In the genomic region with DNA sequence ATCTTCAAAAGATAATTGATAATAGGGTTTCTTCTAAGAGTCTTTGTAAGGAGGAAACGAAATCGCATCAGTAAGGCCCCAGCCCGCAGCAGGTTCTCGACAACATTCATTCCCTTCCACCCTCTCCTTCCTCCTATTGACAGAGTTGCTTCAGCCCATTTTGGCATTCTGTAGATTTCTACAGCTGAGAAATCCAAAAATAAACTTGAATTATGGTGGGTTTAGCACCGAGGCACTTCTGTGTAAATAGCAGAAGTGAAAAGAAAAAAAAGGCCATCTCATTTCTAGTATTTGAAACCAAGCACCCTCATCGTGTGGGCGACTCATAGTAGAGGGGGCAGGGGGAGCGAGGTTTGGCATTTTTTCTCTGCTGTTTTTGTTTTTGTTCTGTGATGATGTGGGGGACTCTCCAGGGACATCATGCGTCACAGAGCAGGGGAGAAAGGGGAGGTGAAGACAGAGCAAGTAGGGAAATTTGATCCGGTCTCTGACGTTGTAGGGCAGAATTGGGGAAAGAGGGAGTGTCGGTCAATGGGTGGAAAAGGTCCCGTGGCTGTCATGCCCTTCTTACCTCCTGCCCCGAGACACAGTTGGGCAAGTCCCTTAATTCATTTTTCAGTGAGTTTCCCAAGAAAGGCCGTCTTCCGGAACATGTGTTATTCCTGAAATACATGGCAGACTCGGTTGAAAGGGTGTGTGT, we compare ENCODE assay signal across 1 cellular context.
TF ChIP-seq lines count a peak whose summit lies in the region.

No MANE protein-coding gene starts in this region.

TF ChIP-seq in GM12878, 131 proteins besides CTCF, POLR2A, EP300 and RAD21 (continued from another document):
- TF ChIP-seq, protein P1, sequence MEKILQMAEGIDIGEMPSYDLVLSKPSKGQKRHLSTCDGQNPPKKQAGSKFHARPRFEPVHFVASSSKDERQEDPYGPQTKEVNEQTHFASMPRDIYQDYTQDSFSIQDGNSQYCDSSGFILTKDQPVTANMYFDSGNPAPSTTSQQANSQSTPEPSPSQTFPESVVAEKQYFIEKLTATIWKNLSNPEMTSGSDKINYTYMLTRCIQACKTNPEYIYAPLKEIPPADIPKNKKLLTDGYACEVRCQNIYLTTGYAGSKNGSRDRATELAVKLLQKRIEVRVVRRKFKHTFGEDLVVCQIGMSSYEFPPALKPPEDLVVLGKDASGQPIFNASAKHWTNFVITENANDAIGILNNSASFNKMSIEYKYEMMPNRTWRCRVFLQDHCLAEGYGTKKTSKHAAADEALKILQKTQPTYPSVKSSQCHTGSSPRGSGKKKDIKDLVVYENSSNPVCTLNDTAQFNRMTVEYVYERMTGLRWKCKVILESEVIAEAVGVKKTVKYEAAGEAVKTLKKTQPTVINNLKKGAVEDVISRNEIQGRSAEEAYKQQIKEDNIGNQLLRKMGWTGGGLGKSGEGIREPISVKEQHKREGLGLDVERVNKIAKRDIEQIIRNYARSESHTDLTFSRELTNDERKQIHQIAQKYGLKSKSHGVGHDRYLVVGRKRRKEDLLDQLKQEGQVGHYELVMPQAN (conservative IDR thresholded peaks at IDR 0.05): 0 out of 2 replicates have a peak, but pooled peaks have one; percentile 15
- TF ChIP-seq, protein P2, sequence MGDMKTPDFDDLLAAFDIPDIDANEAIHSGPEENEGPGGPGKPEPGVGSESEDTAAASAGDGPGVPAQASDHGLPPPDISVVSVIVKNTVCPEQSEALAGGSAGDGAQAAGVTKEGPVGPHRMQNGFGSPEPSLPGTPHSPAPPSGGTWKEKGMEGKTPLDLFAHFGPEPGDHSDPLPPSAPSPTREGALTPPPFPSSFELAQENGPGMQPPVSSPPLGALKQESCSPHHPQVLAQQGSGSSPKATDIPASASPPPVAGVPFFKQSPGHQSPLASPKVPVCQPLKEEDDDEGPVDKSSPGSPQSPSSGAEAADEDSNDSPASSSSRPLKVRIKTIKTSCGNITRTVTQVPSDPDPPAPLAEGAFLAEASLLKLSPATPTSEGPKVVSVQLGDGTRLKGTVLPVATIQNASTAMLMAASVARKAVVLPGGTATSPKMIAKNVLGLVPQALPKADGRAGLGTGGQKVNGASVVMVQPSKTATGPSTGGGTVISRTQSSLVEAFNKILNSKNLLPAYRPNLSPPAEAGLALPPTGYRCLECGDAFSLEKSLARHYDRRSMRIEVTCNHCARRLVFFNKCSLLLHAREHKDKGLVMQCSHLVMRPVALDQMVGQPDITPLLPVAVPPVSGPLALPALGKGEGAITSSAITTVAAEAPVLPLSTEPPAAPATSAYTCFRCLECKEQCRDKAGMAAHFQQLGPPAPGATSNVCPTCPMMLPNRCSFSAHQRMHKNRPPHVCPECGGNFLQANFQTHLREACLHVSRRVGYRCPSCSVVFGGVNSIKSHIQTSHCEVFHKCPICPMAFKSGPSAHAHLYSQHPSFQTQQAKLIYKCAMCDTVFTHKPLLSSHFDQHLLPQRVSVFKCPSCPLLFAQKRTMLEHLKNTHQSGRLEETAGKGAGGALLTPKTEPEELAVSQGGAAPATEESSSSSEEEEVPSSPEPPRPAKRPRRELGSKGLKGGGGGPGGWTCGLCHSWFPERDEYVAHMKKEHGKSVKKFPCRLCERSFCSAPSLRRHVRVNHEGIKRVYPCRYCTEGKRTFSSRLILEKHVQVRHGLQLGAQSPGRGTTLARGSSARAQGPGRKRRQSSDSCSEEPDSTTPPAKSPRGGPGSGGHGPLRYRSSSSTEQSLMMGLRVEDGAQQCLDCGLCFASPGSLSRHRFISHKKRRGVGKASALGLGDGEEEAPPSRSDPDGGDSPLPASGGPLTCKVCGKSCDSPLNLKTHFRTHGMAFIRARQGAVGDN (IDR thresholded peaks at IDR 0.05): peak; percentile 65; the same call in 1 of the 2 replicates
- peak in 1 of 2 experiments; percentile 97; a peak in 1 of 4 replicates for TF ChIP-seq CEBPB (IDR thresholded peaks at IDR 0.05; ENCODE audit: borderline replicate concordance in 1 of 2, low read depth in 2 of 2, low read length in 2 of 2)
- no peak for TF ChIP-seq SMARCA5 (IDR thresholded peaks at IDR 0.05)
- peak in 1 of 2 experiments; percentile 93; a peak in 2 of 4 replicates for TF ChIP-seq ETV6 (conservative IDR thresholded peaks at IDR 0.05 in 1 of 2, IDR thresholded peaks at IDR 0.05 in 1 of 2; ENCODE audit: borderline replicate concordance in 1 of 2, low read depth in 1 of 2)
- peak; percentile 99 for TF ChIP-seq MTA3 (IDR thresholded peaks at IDR 0.05; ENCODE audit: borderline replicate concordance, low read length)
- peak; percentile 95 for TF ChIP-seq PML (IDR thresholded peaks at IDR 0.05; ENCODE audit: low read length)
- TF ChIP-seq STAT3 (IDR thresholded peaks at IDR 0.05; ENCODE audit: low read depth, low read length): 0 out of 2 replicates have a peak, but pooled peaks have one; percentile 23
- TF ChIP-seq HDGF (IDR thresholded peaks at IDR 0.05): peak; percentile 75; the same call in 1 of the 2 replicates
- no peak for TF ChIP-seq FOS (IDR thresholded peaks at IDR 0.05; ENCODE audit: borderline replicate concordance, extremely low read depth, insufficient read length)
- no peak for TF ChIP-seq KDM1A (IDR thresholded peaks at IDR 0.05; ENCODE audit: borderline replicate concordance)
- no peak; the same call in 1 of the 2 replicates for TF ChIP-seq SIN3A (IDR thresholded peaks at IDR 0.05; ENCODE audit: low read depth, low read length)
- peak; percentile 91; the same call in 2 of the 3 replicates for TF ChIP-seq POU2F2 (IDR thresholded peaks at IDR 0.05; ENCODE audit: borderline replicate concordance, low read depth, low read length)
- TF ChIP-seq SUZ12 (IDR thresholded peaks at IDR 0.05; ENCODE audit: unreplicated experiment): no peak
- TF ChIP-seq SREBF2 (IDR thresholded peaks at IDR 0.05; ENCODE audit: low read length): peak; percentile 54; the same call in 1 of the 2 replicates
- peak; percentile 63 for TF ChIP-seq POLR2AphosphoS5 (IDR thresholded peaks at IDR 0.05; ENCODE audit: low read length)
- TF ChIP-seq, protein P3, sequence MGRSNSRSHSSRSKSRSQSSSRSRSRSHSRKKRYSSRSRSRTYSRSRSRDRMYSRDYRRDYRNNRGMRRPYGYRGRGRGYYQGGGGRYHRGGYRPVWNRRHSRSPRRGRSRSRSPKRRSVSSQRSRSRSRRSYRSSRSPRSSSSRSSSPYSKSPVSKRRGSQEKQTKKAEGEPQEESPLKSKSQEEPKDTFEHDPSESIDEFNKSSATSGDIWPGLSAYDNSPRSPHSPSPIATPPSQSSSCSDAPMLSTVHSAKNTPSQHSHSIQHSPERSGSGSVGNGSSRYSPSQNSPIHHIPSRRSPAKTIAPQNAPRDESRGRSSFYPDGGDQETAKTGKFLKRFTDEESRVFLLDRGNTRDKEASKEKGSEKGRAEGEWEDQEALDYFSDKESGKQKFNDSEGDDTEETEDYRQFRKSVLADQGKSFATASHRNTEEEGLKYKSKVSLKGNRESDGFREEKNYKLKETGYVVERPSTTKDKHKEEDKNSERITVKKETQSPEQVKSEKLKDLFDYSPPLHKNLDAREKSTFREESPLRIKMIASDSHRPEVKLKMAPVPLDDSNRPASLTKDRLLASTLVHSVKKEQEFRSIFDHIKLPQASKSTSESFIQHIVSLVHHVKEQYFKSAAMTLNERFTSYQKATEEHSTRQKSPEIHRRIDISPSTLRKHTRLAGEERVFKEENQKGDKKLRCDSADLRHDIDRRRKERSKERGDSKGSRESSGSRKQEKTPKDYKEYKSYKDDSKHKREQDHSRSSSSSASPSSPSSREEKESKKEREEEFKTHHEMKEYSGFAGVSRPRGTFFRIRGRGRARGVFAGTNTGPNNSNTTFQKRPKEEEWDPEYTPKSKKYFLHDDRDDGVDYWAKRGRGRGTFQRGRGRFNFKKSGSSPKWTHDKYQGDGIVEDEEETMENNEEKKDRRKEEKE (IDR thresholded peaks at IDR 0.05): no peak
- no peak; the same call in 1 of the 2 replicates for TF ChIP-seq RB1 (IDR thresholded peaks at IDR 0.05; ENCODE audit: borderline replicate concordance)
- no peak for TF ChIP-seq NFYA (IDR thresholded peaks at IDR 0.05; ENCODE audit: borderline replicate concordance, low read depth, low read length)
- TF ChIP-seq CHD1 (IDR thresholded peaks at IDR 0.05; ENCODE audit: low read depth, low read length): no peak
- peak; percentile 90 for TF ChIP-seq RUNX3 (IDR thresholded peaks at IDR 0.05; ENCODE audit: low read length)
- TF ChIP-seq NFXL1 (IDR thresholded peaks at IDR 0.05; ENCODE audit: borderline replicate concordance): no peak
- peak; percentile 92 for TF ChIP-seq JUNB (IDR thresholded peaks at IDR 0.05)
- peak; percentile 97 for TF ChIP-seq SPI1 (IDR thresholded peaks at IDR 0.05; ENCODE audit: borderline replicate concordance, insufficient read depth, low read depth, low read length)
- TF ChIP-seq IRF4 (IDR thresholded peaks at IDR 0.05; ENCODE audit: low read depth, low read length): peak; percentile 87
- TF ChIP-seq, protein P4, sequence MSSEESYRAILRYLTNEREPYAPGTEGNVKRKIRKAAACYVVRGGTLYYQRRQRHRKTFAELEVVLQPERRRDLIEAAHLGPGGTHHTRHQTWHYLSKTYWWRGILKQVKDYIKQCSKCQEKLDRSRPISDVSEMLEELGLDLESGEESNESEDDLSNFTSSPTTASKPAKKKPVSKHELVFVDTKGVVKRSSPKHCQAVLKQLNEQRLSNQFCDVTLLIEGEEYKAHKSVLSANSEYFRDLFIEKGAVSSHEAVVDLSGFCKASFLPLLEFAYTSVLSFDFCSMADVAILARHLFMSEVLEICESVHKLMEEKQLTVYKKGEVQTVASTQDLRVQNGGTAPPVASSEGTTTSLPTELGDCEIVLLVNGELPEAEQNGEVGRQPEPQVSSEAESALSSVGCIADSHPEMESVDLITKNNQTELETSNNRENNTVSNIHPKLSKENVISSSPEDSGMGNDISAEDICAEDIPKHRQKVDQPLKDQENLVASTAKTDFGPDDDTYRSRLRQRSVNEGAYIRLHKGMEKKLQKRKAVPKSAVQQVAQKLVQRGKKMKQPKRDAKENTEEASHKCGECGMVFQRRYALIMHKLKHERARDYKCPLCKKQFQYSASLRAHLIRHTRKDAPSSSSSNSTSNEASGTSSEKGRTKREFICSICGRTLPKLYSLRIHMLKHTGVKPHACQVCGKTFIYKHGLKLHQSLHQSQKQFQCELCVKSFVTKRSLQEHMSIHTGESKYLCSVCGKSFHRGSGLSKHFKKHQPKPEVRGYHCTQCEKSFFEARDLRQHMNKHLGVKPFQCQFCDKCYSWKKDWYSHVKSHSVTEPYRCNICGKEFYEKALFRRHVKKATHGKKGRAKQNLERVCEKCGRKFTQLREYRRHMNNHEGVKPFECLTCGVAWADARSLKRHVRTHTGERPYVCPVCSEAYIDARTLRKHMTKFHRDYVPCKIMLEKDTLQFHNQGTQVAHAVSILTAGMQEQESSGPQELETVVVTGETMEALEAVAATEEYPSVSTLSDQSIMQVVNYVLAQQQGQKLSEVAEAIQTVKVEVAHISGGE (CRISPR knock-in tag; IDR thresholded peaks at IDR 0.05): no peak
- TF ChIP-seq FOXK2 (IDR thresholded peaks at IDR 0.05): peak; percentile 90
- TF ChIP-seq IKZF1 (conservative IDR thresholded peaks at IDR 0.05): peak; percentile 97; the same call in 1 of the 2 replicates
